8 cellular contexts compared by ENCODE assay signal in the genomic region with DNA sequence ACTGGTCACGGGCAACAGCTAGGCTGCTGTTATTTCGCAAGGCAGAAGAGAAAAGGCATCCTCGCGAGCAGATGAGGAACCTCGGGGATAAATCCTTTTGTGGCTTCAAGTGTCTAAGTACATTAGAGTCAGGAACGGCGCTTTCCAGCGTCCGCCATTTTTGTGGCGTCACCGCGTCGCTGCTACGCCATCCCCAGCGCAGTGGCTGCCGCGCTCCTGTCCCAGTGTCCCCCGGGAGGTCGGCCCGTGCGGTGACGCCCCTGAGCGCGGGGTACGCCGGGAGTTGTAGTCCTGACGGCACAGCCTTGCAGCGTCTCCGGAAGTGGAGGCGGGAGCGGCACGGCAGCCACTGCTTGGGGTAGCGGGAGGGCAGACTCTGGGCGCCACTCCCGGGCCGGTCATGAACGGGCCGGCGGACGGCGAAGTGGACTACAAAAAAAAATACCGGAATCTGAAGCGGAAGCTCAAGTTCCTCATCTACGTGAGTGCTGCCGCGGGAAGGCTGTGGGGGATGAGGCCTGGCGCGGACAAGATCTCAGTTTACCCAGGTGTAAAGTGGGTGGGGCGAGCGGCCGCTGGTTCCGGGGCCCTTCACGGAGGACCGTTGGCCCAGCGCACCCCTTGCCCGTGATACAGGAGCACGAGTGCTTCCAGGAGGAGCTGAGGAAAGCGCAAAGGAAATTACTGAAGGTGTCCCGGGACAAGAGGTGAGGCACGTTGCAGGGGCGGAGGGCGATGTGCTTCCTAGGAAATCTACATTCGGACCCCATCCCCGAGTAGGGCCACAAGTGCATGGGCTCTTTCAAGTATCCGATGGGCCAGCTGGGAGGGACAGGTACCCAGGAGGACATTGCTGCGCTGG. TPM values are rescaled to one million over a fixed set of nuclear protein-coding genes. Genes with fewer than 3 reads are reported as not detected.
A peak's percentile ranks its signal among the peaks of the same experiment; 100 is the strongest.
DNase-seq lines count a peak whose midpoint lies in the region; ATAC-seq and TF ChIP-seq lines count a peak whose summit lies in the region.

Gene INO80E, plus strand, starts transcription at position 331 of the 862 bp plus-strand sequence. Its CDS starts 70 bp downstream, at position 401.

- H3K36me3 ChIP-seq in thoracic aorta = peaks cover 14% of the 10 kb centered on the region

- H3K27ac Mint-ChIP-seq in activated naive CD4-positive, alpha-beta T cell treated with anti-CD3 and anti-CD28 coated beads, Interleukin-2, amount 50 U/mL, for 72 hours = peak within 1 kb of the TSS; percentile 98 to 99

- H3K9me3 Mint-ChIP-seq in activated naive CD4-positive, alpha-beta T cell treated with anti-CD3 and anti-CD28 coated beads, Interleukin-2, amount 50 U/mL, for 72 hours = no peaks in the 10 kb centered on the region

- peaks cover 12 to 20% of the 10 kb centered on the region in 2 donors for H3K4me1 ChIP-seq in thoracic aorta (ENCODE audit: control insufficient read depth in 1 of 2, low read depth in 2 of 2)

- no peaks in the 10 kb centered on the region for H3K9me3 ChIP-seq in thoracic aorta

- ATAC-seq in HG02571 (IDR thresholded peaks at IDR 0.05; ENCODE audit: unreplicated experiment) (peak; percentile 85), omental fat pad (ENCODE audit: low FRiP score) (peak; percentile 98), thoracic aorta (ENCODE audit: insufficient number of reproducible peaks, low FRiP score, low read depth) (peak; percentile 82)
- peak; percentile 99 for ATAC-seq in activated naive CD4-positive, alpha-beta T cell treated with anti-CD3 and anti-CD28 coated beads, Interleukin-2, amount 50 U/mL, for 72 hours

- H3K4me3 ChIP-seq in GM08714 (ENCODE audit: low read length) (peak within 1 kb of the TSS; percentile 86), thoracic aorta (peak within 1 kb of the TSS; percentile 86)

- peaks cover 17 to 27% of the 10 kb centered on the region in 2 donors for H3K36me3 Mint-ChIP-seq in activated naive CD4-positive, alpha-beta T cell treated with anti-CD3 and anti-CD28 coated beads, Interleukin-2, amount 50 U/mL, for 72 hours

- no peak for TF ChIP-seq CTCF in omental fat pad (IDR thresholded peaks at IDR 0.05)
- TF ChIP-seq CTCF in thoracic aorta (IDR thresholded peaks at IDR 0.05) = no peak

- H3K27ac ChIP-seq in thoracic aorta = peak within 1 kb of the TSS; percentile 89 to 96

- peak; percentile 75 for DNase-seq in NCI-H1048 (lab: John Stamatoyannopoulos, UW)
- peak; percentile 79 for DNase-seq in SKM-1 (lab: John Stamatoyannopoulos, UW; ENCODE audit: unreplicated experiment)
- peak; percentile 99 for DNase-seq in activated naive CD4-positive, alpha-beta T cell treated with anti-CD3 and anti-CD28 coated beads, Interleukin-2, amount 50 U/mL, for 72 hours (ENCODE audit: low spot score in 2 of 2)
- peak; percentile 57 for DNase-seq in glomerular endothelial cell (ENCODE audit: extremely low read depth, low read depth, low spot score)
- DNase-seq in omental fat pad (ENCODE audit: low spot score) = peak; percentile 88
- DNase-seq in thoracic aorta (ENCODE audit: low spot score) = peak; percentile 92

- H3K27me3 ChIP-seq in thoracic aorta (replicated peaks; ENCODE audit: insufficient read depth) = no peaks in the 10 kb centered on the region

RNA-seq across cellular contexts. Expression of gene INO80E, which starts in this region (rescaled TPM):
- total RNA-seq in activated naive CD4-positive, alpha-beta T cell treated with anti-CD3 and anti-CD28 coated beads, Interleukin-2, amount 50 U/mL, for 72 hours = 10 to 100 TPM; 85.3 to 90.7 TPM
- total RNA-seq in glomerular endothelial cell (55.1 and 77.5 TPM in 2 replicates), omental fat pad (100 to 1,000 TPM in 1 of 4 donors, 10 to 100 TPM in 3; 22.8 to 113 (median 31.1) TPM), thoracic aorta (10 to 100 TPM; 67.4 to 81.8 TPM)

Comparison
In these comparisons a context has a peak if more than half of its experiments do, and no peak if none do; other contexts are left out.
1. Peak in every context shown above with its lines: DNase-seq, ATAC-seq, H3K4me3 ChIP-seq and H3K27ac ChIP-seq.